ENCODE assay signal across 1 cellular context in the genomic region with DNA sequence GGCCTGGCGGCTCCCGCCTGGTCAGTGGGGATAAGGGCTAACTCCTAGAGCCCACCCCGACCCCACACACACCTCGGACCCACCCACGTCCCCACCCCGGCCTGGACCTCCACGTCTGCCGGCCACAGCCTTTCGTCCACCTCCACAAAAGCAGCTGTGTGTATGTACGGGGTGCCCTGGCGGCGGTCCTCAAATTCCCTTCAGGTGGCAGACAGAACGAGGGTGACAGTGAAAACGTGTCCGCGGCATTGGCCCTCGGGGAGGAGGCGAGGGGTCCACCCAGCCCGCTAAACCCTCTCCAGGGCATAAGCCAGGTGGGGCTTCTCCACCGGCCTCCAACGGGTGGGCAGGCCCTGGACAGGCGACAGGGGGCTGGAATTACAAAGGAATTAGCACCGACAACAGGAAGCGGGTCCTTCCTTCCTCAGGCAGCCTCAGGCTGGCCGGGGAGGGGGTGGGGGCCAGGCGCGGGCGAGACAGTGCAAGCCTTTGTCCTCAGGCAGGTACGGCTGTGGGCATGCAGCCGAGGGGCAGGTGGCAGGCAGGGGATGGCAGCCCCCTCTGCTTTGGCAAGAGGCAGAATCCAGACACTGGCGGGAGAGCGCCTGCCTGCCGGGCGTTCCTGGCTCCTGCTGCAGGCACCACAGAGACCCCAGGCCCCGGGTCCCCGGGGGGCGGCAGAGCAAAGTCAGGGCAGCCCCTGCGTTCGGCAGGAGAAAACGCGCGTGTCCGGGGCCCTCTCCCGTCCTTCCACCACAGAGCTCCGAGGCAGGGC.
TF ChIP-seq lines count a peak whose summit lies in the region.

No MANE protein-coding gene starts in this region.

TF ChIP-seq in endothelial cell of umbilical vein, 7 proteins besides CTCF, POLR2A, EP300 and RAD21:
- TF ChIP-seq GATA2 (IDR thresholded peaks at IDR 0.05; ENCODE audit: insufficient read depth, insufficient read length, low read depth, low read length): no peak
